22 cellular contexts compared by ENCODE assay signal in genomic region chr10:130766716-130767115, GRCh38.
DNase-seq lines count a peak whose midpoint lies in the region; ATAC-seq and TF ChIP-seq lines count a peak whose summit lies in the region.
"Had no signal": no experiment of that assay in that cellular context is flagged by ENCODE, and none has a peak within 500 bp of the region (broad histone marks: within the 10 kb centered on the region; RNA-seq: fewer than 3 reads in every experiment).

No MANE protein-coding gene starts in this region.

- no peak overlapping the region for H3K27ac Mint-ChIP-seq in MCF 10A (ENCODE audit: low read depth, unreplicated experiment)
- H3K27ac Mint-ChIP-seq: B cell; CD4-positive, CD25-positive, alpha-beta regulatory T cell; CD8-positive, alpha-beta T cell had no signal

- no peak overlapping the region for H2AK5ac ChIP-seq in neuronal stem cell (ENCODE audit: low read depth, low read length)

- CTCF ChIA-PET in MCF 10A (lab: Yijun Ruan, JAX) = no interaction called here

- H3K27me3 ChIP-seq in WERI-Rb-1 (ENCODE audit: insufficient read depth, low read depth, severe bottlenecking) (no peaks in the 10 kb centered on the region), neuronal stem cell (ENCODE audit: control insufficient read depth in 3 of 3, insufficient read depth in 3 of 3, low read depth in 1 of 3, low read length in 3 of 3) (no peaks in the 10 kb centered on the region), spleen (replicated peaks in 1 of 7) (peaks cover 0 to 23% (median 0%) of the 10 kb centered on the region in 7 donors)
- H3K27me3 ChIP-seq: BLaER1 had no signal

- H3K36me3 Mint-ChIP-seq in MCF 10A (ENCODE audit: insufficient read depth, unreplicated experiment) = no peaks in the 10 kb centered on the region
- H3K36me3 Mint-ChIP-seq: CD4-positive, CD25-positive, alpha-beta regulatory T cell; CD8-positive, alpha-beta T cell had no signal

- H4K8ac ChIP-seq in neuronal stem cell (ENCODE audit: low read depth, low read length) = no peak overlapping the region

- peaks cover 16% of the 10 kb centered on the region for H3K9me3 ChIP-seq in WERI-Rb-1 (ENCODE audit: severe bottlenecking)
- H3K9me3 ChIP-seq in neuronal stem cell (replicated peaks in 1 of 2; ENCODE audit: control insufficient read depth in 2 of 2, insufficient read depth in 1 of 2, low read depth in 1 of 2, low read length in 2 of 2) = peaks cover 0 to 14% of the 10 kb centered on the region in 2 donors
- H3K9me3 ChIP-seq in spleen = peaks cover 0 to 55% (median 28%) of the 10 kb centered on the region in 8 donors

- H4K91ac ChIP-seq in neuronal stem cell (ENCODE audit: low read depth, low read length, poor library complexity) = no peak overlapping the region

- no peak overlapping the region for H3K4me2 ChIP-seq in neuronal stem cell (ENCODE audit: insufficient read depth, low read length, poor library complexity, severe bottlenecking)
- H3K4me2 ChIP-seq: BLaER1 had no signal

- intact Hi-C loops in spleen (cut with DNase I; ENCODE audit: low total_unique reads) (no loop called here), MCF 10A (cut with micrococcal nuclease) (no loop called here)

- no peak overlapping the region for H3K4ac ChIP-seq in neuronal stem cell (ENCODE audit: low read length)

- no peak overlapping the region for H3K14ac ChIP-seq in neuronal stem cell (ENCODE audit: low read length)

- no peak overlapping the region for H2AFZ ChIP-seq in neuronal stem cell (ENCODE audit: low read length)
- H2AFZ ChIP-seq: GM23248 had no signal

- peaks cover 22% of the 10 kb centered on the region for H3K9me3 Mint-ChIP-seq in MCF 10A (ENCODE audit: unreplicated experiment)

- H3K36me3 ChIP-seq in WERI-Rb-1 (no peaks in the 10 kb centered on the region), neuronal stem cell (replicated peaks in 1 of 2; ENCODE audit: control insufficient read depth in 2 of 2, insufficient read depth in 2 of 2, low read length in 2 of 2) (peaks cover 0 to 2% of the 10 kb centered on the region in 2 donors), spleen (no peaks in the 10 kb centered on the region)
- H3K36me3 ChIP-seq: BLaER1 had no signal

- no peak overlapping the region for H2BK12ac ChIP-seq in neuronal stem cell (ENCODE audit: low read length)

- no peak for ATAC-seq in HG02938 (IDR thresholded peaks at IDR 0.05; ENCODE audit: unreplicated experiment)
- ATAC-seq: CD8-positive, alpha-beta T cell; GM12878 had no signal

- H2BK120ac ChIP-seq in neuronal stem cell (ENCODE audit: low read depth, low read length) = no peak overlapping the region

- H3K27ac ChIP-seq in WERI-Rb-1 (no peak overlapping the region), neuronal stem cell (replicated peaks; ENCODE audit: low read length) (no peak overlapping the region), spleen (no peak overlapping the region)
- H3K27ac ChIP-seq: 22Rv1, BLaER1, C4-2B, GM23248 had no signal

- POLR2A ChIA-PET in MCF 10A (lab: Yijun Ruan, JAX) = no interaction called here

- H3K18ac ChIP-seq in neuronal stem cell (ENCODE audit: low read length) = peak overlapping the region; percentile 11

- TF ChIP-seq POLR2A in spleen (IDR thresholded peaks at IDR 0.05) = no peak

- peak; percentile 25 for DNase-seq in NCI-H2171 treated with DMSO at 0.1 percent for 48 hours (lab: John Stamatoyannopoulos, UW)
- no peak for DNase-seq in NCI-H2171 (lab: John Stamatoyannopoulos, UW)
- DNase-seq in WERI-Rb-1 = peak; percentile 69
- DNase-seq in neuronal stem cell (ENCODE audit: low spot score) = no peak
- peak; percentile 3 for DNase-seq in spleen
- DNase-seq in MCF 10A (ENCODE audit: unreplicated experiment) = no peak
- DNase-seq in DMS153 (lab: John Stamatoyannopoulos, UW) = no peak
- DNase-seq: Caco-2; CD4-positive, CD25-positive, alpha-beta regulatory T cell; CD8-positive, alpha-beta T cell; DMS79; EL; GDM1; GM23248; H7; HCEC 1CT had no signal

- no peaks in the 10 kb centered on the region for H3K79me1 ChIP-seq in neuronal stem cell (ENCODE audit: low read depth, low read length)

- no peak overlapping the region for H2BK5ac ChIP-seq in neuronal stem cell (ENCODE audit: low read length)

- H3K4me1 Mint-ChIP-seq in MCF 10A (ENCODE audit: insufficient read depth, unreplicated experiment) = no peaks in the 10 kb centered on the region
- H3K4me1 Mint-ChIP-seq: B cell; CD4-positive, CD25-positive, alpha-beta regulatory T cell had no signal

- no peak overlapping the region for H3K4me3 ChIP-seq in WERI-Rb-1 (ENCODE audit: low read depth, low read length)
- H3K4me3 ChIP-seq in neuronal stem cell (ENCODE audit: low read length in 2 of 2) = no peak overlapping the region
- H3K4me3 ChIP-seq in spleen = no peak overlapping the region
- H3K4me3 ChIP-seq: BLaER1, GM12878, GM23248 had no signal

- no peak overlapping the region for H3K9ac ChIP-seq in neuronal stem cell (ENCODE audit: low read depth, low read length, poor library complexity)
- H3K9ac ChIP-seq: BLaER1, GM23248 had no signal

- H3K4me1 ChIP-seq in neuronal stem cell (ENCODE audit: control insufficient read depth in 2 of 2, insufficient read depth in 1 of 2, low read depth in 1 of 2, low read length in 2 of 2) (peaks cover 0 to 2% of the 10 kb centered on the region in 2 donors), spleen (no peaks in the 10 kb centered on the region)
- H3K4me1 ChIP-seq: Caco-2 had no signal

- no peak overlapping the region for H3K23ac ChIP-seq in neuronal stem cell (ENCODE audit: low read depth, low read length, poor library complexity)

- BruUV-seq in MCF 10A (replicated peaks; lab: Mats Ljungman, UMichigan) = no TSS peak

- no peak overlapping the region for H2BK15ac ChIP-seq in neuronal stem cell (ENCODE audit: low read length)

- no peak overlapping the region for H3K4me3 Mint-ChIP-seq in MCF 10A (ENCODE audit: unreplicated experiment)
- H3K4me3 Mint-ChIP-seq: B cell; CD8-positive, alpha-beta T cell had no signal

- no peaks in the 10 kb centered on the region for H3K27me3 Mint-ChIP-seq in MCF 10A (ENCODE audit: insufficient read depth, unreplicated experiment)
- H3K27me3 Mint-ChIP-seq: B cell; CD4-positive, CD25-positive, alpha-beta regulatory T cell had no signal

- TF ChIP-seq CTCF in WERI-Rb-1 (IDR thresholded peaks at IDR 0.05; ENCODE audit: low read depth, low read length) (no peak), spleen (IDR thresholded peaks at IDR 0.05 in 8 of 11, conservative IDR thresholded peaks at IDR 0.05 in 3 of 11) (no peak), MCF 10A (IDR thresholded peaks at IDR 0.05; ENCODE audit: unreplicated experiment) (no peak)

Comparison
In these comparisons a context has a peak if more than half of its experiments do, and no peak if none do; other contexts are left out.
1. DNase-seq: peak in NCI-H2171 treated with DMSO at 0.1 percent for 48 hours (single experiment), WERI-Rb-1 (single experiment) and spleen (single experiment); none in NCI-H2171 (single experiment), neuronal stem cell (single experiment), MCF 10A (single experiment) and DMS153 (single experiment).